In the genomic region with DNA sequence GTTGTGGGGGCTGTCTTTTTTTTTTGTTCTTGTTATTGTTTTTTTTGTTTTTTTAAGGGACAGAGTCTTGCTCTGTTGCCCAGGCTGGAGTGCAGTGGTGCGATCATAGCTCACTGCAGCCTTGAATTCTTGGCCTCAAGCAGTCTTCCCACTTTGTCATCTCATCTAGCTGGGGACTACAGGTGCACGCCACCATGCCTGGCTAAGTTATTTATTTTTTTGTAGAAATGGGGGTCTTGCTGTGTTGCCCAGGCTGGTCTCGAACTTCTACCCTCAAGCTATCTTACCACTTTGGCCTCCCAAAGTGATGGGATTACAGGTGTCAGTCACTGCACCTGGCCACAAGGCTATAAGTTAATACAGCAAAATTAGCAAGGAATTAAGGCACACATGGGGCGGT, we compare ENCODE assay signal across 1 cellular context.
TF ChIP-seq lines count a peak whose summit lies in the region.

No MANE protein-coding gene starts in this region.

TF ChIP-seq in K562, 482 proteins besides CTCF, POLR2A, EP300 and RAD21:
- TF ChIP-seq, protein P1, sequence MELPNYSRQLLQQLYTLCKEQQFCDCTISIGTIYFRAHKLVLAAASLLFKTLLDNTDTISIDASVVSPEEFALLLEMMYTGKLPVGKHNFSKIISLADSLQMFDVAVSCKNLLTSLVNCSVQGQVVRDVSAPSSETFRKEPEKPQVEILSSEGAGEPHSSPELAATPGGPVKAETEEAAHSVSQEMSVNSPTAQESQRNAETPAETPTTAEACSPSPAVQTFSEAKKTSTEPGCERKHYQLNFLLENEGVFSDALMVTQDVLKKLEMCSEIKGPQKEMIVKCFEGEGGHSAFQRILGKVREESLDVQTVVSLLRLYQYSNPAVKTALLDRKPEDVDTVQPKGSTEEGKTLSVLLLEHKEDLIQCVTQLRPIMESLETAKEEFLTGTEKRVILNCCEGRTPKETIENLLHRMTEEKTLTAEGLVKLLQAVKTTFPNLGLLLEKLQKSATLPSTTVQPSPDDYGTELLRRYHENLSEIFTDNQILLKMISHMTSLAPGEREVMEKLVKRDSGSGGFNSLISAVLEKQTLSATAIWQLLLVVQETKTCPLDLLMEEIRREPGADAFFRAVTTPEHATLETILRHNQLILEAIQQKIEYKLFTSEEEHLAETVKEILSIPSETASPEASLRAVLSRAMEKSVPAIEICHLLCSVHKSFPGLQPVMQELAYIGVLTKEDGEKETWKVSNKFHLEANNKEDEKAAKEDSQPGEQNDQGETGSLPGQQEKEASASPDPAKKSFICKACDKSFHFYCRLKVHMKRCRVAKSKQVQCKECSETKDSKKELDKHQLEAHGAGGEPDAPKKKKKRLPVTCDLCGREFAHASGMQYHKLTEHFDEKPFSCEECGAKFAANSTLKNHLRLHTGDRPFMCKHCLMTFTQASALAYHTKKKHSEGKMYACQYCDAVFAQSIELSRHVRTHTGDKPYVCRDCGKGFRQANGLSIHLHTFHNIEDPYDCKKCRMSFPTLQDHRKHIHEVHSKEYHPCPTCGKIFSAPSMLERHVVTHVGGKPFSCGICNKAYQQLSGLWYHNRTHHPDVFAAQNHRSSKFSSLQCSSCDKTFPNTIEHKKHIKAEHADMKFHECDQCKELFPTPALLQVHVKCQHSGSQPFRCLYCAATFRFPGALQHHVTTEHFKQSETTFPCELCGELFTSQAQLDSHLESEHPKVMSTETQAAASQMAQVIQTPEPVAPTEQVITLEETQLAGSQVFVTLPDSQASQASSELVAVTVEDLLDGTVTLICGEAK (IDR thresholded peaks at IDR 0.05), result no peak
- TF ChIP-seq, protein P1 (CRISPR knock-in tag; IDR thresholded peaks at IDR 0.05), result no peak
- peak; percentile 44 for TF ChIP-seq ZNF121 (CRISPR knock-in tag; conservative IDR thresholded peaks at IDR 0.05)
